Comparison of ENCODE assay signal across 8 cellular contexts in genomic region chr9:86354882-86355399, GRCh38.
A peak's percentile ranks its signal among the peaks of the same experiment; 100 is the strongest.
DNase-seq lines count a peak whose midpoint lies in the region; ATAC-seq and TF ChIP-seq lines count a peak whose summit lies in the region.

No MANE protein-coding gene starts in this region.

- CTCF ChIA-PET in RWPE1 (lab: Yijun Ruan, JAX) = interaction anchor here (0.6 to 0.7 kb wide), 2 partner anchors 14 to 535 kb away, joined by 3 to 4 read pairs; no protein-coding TSS in a partner anchor

- no peaks in the 10 kb centered on the region for H3K9me3 ChIP-seq in neutrophil

- DNase-seq in NOMO-1 treated with DMSO at 0.1 percent for 48 hours (lab: John Stamatoyannopoulos, UW; ENCODE audit: unreplicated experiment) (peak; percentile 3), NOMO-1 (lab: John Stamatoyannopoulos, UW; ENCODE audit: unreplicated experiment in 2 of 2) (no peak), RWPE1 (ENCODE audit: low spot score) (peak; percentile 23), epidermal melanocyte (ENCODE audit: insufficient read length, low spot score) (peak; percentile 25), NCI-H2107 (lab: John Stamatoyannopoulos, UW) (no peak)

- H3K27me3 ChIP-seq in neutrophil = peaks cover 30% of the 10 kb centered on the region

- peaks cover 60 to 62% of the 10 kb centered on the region in 2 experiments for H3K4me1 ChIP-seq in neutrophil (ENCODE audit: control insufficient read depth in 1 of 2, insufficient read depth in 1 of 2, low read depth in 1 of 2, low read length in 1 of 2)

- peaks cover 26% of the 10 kb centered on the region for H3K36me3 ChIP-seq in neutrophil

- H3K27ac ChIP-seq in RWPE1 = peak overlapping the region; percentile 91
- peak overlapping the region; percentile 97 for H3K27ac ChIP-seq in neutrophil

- H3K4me3 ChIP-seq in neutrophil (ENCODE audit: low read depth in 1 of 2, low read length in 1 of 2) = peak overlapping the region; percentile 79 to 95

- POLR2A ChIA-PET in RWPE1 (lab: Yijun Ruan, JAX; ENCODE audit: low non-redundant PET) = no interaction called here

- TF ChIP-seq CTCF in RWPE1 (conservative IDR thresholded peaks at IDR 0.05; ENCODE audit: low read depth) = no peak
- TF ChIP-seq CTCF in neutrophil (IDR thresholded peaks at IDR 0.05) = no peak

- ATAC-seq in HG03095 (IDR thresholded peaks at IDR 0.05; ENCODE audit: unreplicated experiment) = no peak
- no peak for ATAC-seq in HG02678 (IDR thresholded peaks at IDR 0.05; ENCODE audit: unreplicated experiment)

Comparison
In these comparisons a context has a peak if more than half of its experiments do, and no peak if none do; other contexts are left out.
1. DNase-seq: peak in NOMO-1 treated with DMSO at 0.1 percent for 48 hours (single experiment), RWPE1 (single experiment) and epidermal melanocyte (single experiment); none in NOMO-1 (0 of 2) and NCI-H2107 (single experiment).